ENCODE assay signal across 16 cellular contexts in the genomic region with DNA sequence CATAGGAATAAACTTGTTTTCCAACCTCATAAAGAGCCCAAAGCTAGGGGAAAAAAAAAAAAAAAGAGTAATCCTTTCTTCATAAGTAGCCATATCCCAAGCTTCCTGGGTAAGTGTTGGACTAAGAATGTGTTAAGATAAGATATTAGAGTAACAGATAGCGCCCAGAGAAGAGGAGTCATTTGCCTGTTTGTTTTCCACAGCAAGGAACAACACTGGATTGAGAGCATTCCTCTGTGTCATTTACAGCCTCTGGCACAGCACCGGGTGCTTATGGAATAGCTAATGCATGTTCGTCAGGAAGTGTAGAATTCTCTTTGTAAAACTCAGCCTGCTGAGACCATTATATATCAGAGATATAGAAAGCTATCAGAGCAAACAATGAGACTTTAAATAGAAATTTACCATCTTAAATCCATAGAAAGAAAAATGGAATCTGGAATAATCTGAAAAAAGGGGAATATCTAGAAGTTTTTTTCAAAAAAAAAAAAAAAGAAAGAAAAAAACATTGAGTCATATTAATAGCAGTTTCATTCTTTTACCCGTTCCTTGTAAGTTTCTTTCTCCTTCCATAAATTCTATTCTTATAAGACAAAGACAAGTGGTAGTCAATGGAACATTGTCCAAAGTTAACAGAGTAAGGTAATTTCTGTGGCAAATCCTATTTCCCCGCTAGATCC. TPM values are rescaled to one million over a fixed set of nuclear protein-coding genes. Genes with fewer than 3 reads are reported as not detected.
DNase-seq lines count a peak whose midpoint lies in the region; ATAC-seq and TF ChIP-seq lines count a peak whose summit lies in the region.
"Had no signal": no experiment of that assay in that cellular context is flagged by ENCODE, and none has a peak within 500 bp of the region (broad histone marks: within the 10 kb centered on the region; RNA-seq: fewer than 3 reads in every experiment).

No MANE protein-coding gene starts in this region.

- no peaks in the 10 kb centered on the region for H3K9me2 ChIP-seq in HCT116 (ENCODE audit: insufficient read depth)

- no peaks in the 10 kb centered on the region for H3K9me3 ChIP-seq in HCT116 (ENCODE audit: control insufficient read depth in 1 of 2, insufficient read depth in 1 of 2, low read depth in 1 of 2, low read length in 2 of 2)
- H3K9me3 ChIP-seq: BE2C had no signal

- intact Hi-C loops in HCT116 (cut with micrococcal nuclease): no loop called here

- no peaks in the 10 kb centered on the region for H3K4me1 ChIP-seq in HCT116 (ENCODE audit: control insufficient read depth in 1 of 2, insufficient read depth in 2 of 2, low read length in 2 of 2)
- H3K4me1 ChIP-seq: BE2C had no signal

- DNase-seq in HCT116 (ENCODE audit: low read depth, low spot score): no peak
- DNase-seq in NCI-H69 (lab: John Stamatoyannopoulos, UW): peak; percentile 72
- peak; percentile 30 for DNase-seq in foreskin melanocyte
- DNase-seq in pons (ENCODE audit: low spot score): peak; percentile 73
- no peak for DNase-seq in amygdala (lab: John Stamatoyannopoulos, UW)
- no peak for DNase-seq in activated CD8-positive, alpha-beta T cell treated with anti-CD3 and anti-CD28 coated beads, Interleukin-2, amount 10 ng/mL, durations not matched to agents 7 days and 5 days
- DNase-seq in stimulated activated CD4-positive, alpha-beta T cell treated with anti-CD3 and anti-CD28 coated beads, Interleukin-1b, Interleukin-23, amount 100 ng/mL, for 48 hours: no peak
- DNase-seq in NOMO-1 (lab: John Stamatoyannopoulos, UW; ENCODE audit: unreplicated experiment in 2 of 2): no peak
- DNase-seq: BE2C; CD4-positive, alpha-beta memory T cell; KG1; NCI-H1105; NCI-H524 treated with DMSO at 0.1 percent for 48 hours; SHP77 had no signal

- H3K27ac ChIP-seq in HCT116 (ENCODE audit: low read depth, low read length): no peak overlapping the region

- BruUV-seq in HCT116 (replicated peaks; lab: Mats Ljungman, UMichigan): no TSS peak

- H3K9ac ChIP-seq in HCT116 (ENCODE audit: low read length): no peak overlapping the region

- no peaks in the 10 kb centered on the region for H3K36me3 ChIP-seq in HCT116 (ENCODE audit: control insufficient read depth in 1 of 2, insufficient read depth in 2 of 2, low read length in 2 of 2)
- H3K36me3 ChIP-seq: BE2C had no signal

- POLR2A ChIA-PET in HCT116 (lab: Charles Lee): no interaction called here
- POLR2A ChIA-PET in activated CD8-positive, alpha-beta T cell treated with anti-CD3 and anti-CD28 coated beads, Interleukin-2, amount 10 ng/mL, durations not matched to agents 7 days and 5 days (lab: Charles Lee): no interaction called here

- no peaks in the 10 kb centered on the region for H3K9me3 Mint-ChIP-seq in activated CD8-positive, alpha-beta T cell treated with anti-CD3 and anti-CD28 coated beads, Interleukin-2, amount 10 ng/mL, durations not matched to agents 7 days and 5 days (ENCODE audit: insufficient read depth)
- H3K9me3 Mint-ChIP-seq: CD4-positive, alpha-beta memory T cell had no signal

- no peak for ATAC-seq in HCT116
- ATAC-seq in activated CD8-positive, alpha-beta T cell treated with anti-CD3 and anti-CD28 coated beads, Interleukin-2, amount 10 ng/mL, durations not matched to agents 7 days and 5 days: no peak
- ATAC-seq: Panc1 had no signal

- H3K4me3 Mint-ChIP-seq in activated CD8-positive, alpha-beta T cell treated with anti-CD3 and anti-CD28 coated beads, Interleukin-2, amount 10 ng/mL, durations not matched to agents 7 days and 5 days: no peak overlapping the region
- H3K4me3 Mint-ChIP-seq: CD4-positive, alpha-beta memory T cell had no signal

- CTCF ChIA-PET in HCT116 (lab: Charles Lee): no interaction called here
- CTCF ChIA-PET in activated CD8-positive, alpha-beta T cell treated with anti-CD3 and anti-CD28 coated beads, Interleukin-2, amount 10 ng/mL, durations not matched to agents 7 days and 5 days (lab: Charles Lee): no interaction called here

- H2AFZ ChIP-seq in HCT116 (ENCODE audit: low read depth, low read length, poor library complexity, severe bottlenecking): peak overlapping the region; percentile 35

- no peaks in the 10 kb centered on the region for H3K79me2 ChIP-seq in HCT116 (ENCODE audit: insufficient read depth, low read length)

- 0 out of 2 replicates have a peak, but pooled peaks cover 3% of the 10 kb centered on the region for H3K27me3 ChIP-seq in HCT116 (ENCODE audit: insufficient read depth, low read length)
- H3K27me3 ChIP-seq: BE2C had no signal

- TF ChIP-seq CTCF in HCT116 (IDR thresholded peaks at IDR 0.05 in 2 of 3, conservative IDR thresholded peaks at IDR 0.05 in 1 of 3; ENCODE audit: borderline replicate concordance in 1 of 3, insufficient read depth in 1 of 3, low read depth in 2 of 3, low read length in 2 of 3): no peak

- H3K27ac Mint-ChIP-seq in activated CD8-positive, alpha-beta T cell treated with anti-CD3 and anti-CD28 coated beads, Interleukin-2, amount 10 ng/mL, durations not matched to agents 7 days and 5 days: no peak overlapping the region
- H3K27ac Mint-ChIP-seq: CD4-positive, alpha-beta memory T cell had no signal

- no peak for TF ChIP-seq RAD21 in HCT116 (IDR thresholded peaks at IDR 0.05; ENCODE audit: low read depth)

- no peak for TF ChIP-seq POLR2A in HCT116 (IDR thresholded peaks at IDR 0.05; ENCODE audit: borderline replicate concordance, extremely low read depth, insufficient read depth, insufficient read length)

- no peaks in the 10 kb centered on the region for H3K36me3 Mint-ChIP-seq in activated CD8-positive, alpha-beta T cell treated with anti-CD3 and anti-CD28 coated beads, Interleukin-2, amount 10 ng/mL, durations not matched to agents 7 days and 5 days (ENCODE audit: low read depth)
- H3K36me3 Mint-ChIP-seq: CD4-positive, alpha-beta memory T cell had no signal

- no peak overlapping the region for H3K4me2 ChIP-seq in HCT116 (ENCODE audit: low read length)

- H3K4me1 Mint-ChIP-seq in activated CD8-positive, alpha-beta T cell treated with anti-CD3 and anti-CD28 coated beads, Interleukin-2, amount 10 ng/mL, durations not matched to agents 7 days and 5 days (ENCODE audit: low read depth): no peaks in the 10 kb centered on the region
- H3K4me1 Mint-ChIP-seq: CD4-positive, alpha-beta memory T cell had no signal

- H3K4me3 ChIP-seq in HCT116 (replicated peaks in 1 of 2; ENCODE audit: low read depth in 1 of 2, low read length in 2 of 2): no peak overlapping the region

- RAD21 ChIA-PET in HCT116 (lab: Charles Lee; ENCODE audit: low non-redundant PET in 1 of 2, low total read pairs in 2 of 2, uncharacterized antibody in 2 of 2, unreplicated experiment in 2 of 2): no interaction called here

- peaks cover 17% of the 10 kb centered on the region for H3K27me3 Mint-ChIP-seq in activated CD8-positive, alpha-beta T cell treated with anti-CD3 and anti-CD28 coated beads, Interleukin-2, amount 10 ng/mL, durations not matched to agents 7 days and 5 days (ENCODE audit: low read depth)

- H4K20me1 ChIP-seq in HCT116 (ENCODE audit: insufficient read depth): no peaks in the 10 kb centered on the region

TF ChIP-seq in HCT116, 20 proteins besides CTCF, POLR2A, EP300 and RAD21 (continues in another document):
- no peak for TF ChIP-seq ELF1 (IDR thresholded peaks at IDR 0.05; ENCODE audit: borderline replicate concordance, low read depth)
- TF ChIP-seq, protein P1, sequence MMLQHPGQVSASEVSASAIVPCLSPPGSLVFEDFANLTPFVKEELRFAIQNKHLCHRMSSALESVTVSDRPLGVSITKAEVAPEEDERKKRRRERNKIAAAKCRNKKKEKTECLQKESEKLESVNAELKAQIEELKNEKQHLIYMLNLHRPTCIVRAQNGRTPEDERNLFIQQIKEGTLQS (IDR thresholded peaks at IDR 0.05): no peak
- TF ChIP-seq ZFX (IDR thresholded peaks at IDR 0.05): no peak
- no peak for TF ChIP-seq EZH2phosphoT487 (IDR thresholded peaks at IDR 0.05; ENCODE audit: borderline replicate concordance)
- no peak for TF ChIP-seq EZH2 (IDR thresholded peaks at IDR 0.05)
- TF ChIP-seq TCF7L2 (IDR thresholded peaks at IDR 0.05; ENCODE audit: borderline replicate concordance, extremely low read depth, insufficient read depth, insufficient read length): no peak
- TF ChIP-seq EGR1 (IDR thresholded peaks at IDR 0.05; ENCODE audit: low read depth): no peak
- TF ChIP-seq SIN3A (IDR thresholded peaks at IDR 0.05; ENCODE audit: low read depth): no peak
- no peak for TF ChIP-seq CBX3 (IDR thresholded peaks at IDR 0.05; ENCODE audit: low read depth)
- TF ChIP-seq, protein P2, sequence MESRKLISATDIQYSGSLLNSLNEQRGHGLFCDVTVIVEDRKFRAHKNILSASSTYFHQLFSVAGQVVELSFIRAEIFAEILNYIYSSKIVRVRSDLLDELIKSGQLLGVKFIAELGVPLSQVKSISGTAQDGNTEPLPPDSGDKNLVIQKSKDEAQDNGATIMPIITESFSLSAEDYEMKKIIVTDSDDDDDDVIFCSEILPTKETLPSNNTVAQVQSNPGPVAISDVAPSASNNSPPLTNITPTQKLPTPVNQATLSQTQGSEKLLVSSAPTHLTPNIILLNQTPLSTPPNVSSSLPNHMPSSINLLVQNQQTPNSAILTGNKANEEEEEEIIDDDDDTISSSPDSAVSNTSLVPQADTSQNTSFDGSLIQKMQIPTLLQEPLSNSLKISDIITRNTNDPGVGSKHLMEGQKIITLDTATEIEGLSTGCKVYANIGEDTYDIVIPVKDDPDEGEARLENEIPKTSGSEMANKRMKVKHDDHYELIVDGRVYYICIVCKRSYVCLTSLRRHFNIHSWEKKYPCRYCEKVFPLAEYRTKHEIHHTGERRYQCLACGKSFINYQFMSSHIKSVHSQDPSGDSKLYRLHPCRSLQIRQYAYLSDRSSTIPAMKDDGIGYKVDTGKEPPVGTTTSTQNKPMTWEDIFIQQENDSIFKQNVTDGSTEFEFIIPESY (IDR thresholded peaks at IDR 0.05; ENCODE audit: extremely low read depth, insufficient replicate concordance, low read length): no peak
- no peak for TF ChIP-seq SRF (IDR thresholded peaks at IDR 0.05; ENCODE audit: low read depth)
- no peak for TF ChIP-seq ZNF274 (IDR thresholded peaks at IDR 0.05; ENCODE audit: low read depth, low read length)
- no peak for TF ChIP-seq CEBPB (IDR thresholded peaks at IDR 0.05; ENCODE audit: low read depth)
- no peak for TF ChIP-seq FOSL1 (IDR thresholded peaks at IDR 0.05; ENCODE audit: low read depth)
- TF ChIP-seq POLR2AphosphoS5 (IDR thresholded peaks at IDR 0.05; ENCODE audit: low read depth, low read length): no peak

RNA-seq across cellular contexts. Expression of a gene that starts 37.6 kb away (rescaled TPM):
- 0.20 TPM for total RNA-seq in HCT116 (2021; ENCODE audit: unreplicated experiment)
- polyA plus RNA-seq in HCT116 (2012): 0.02 and 0.14 TPM in 2 replicates
- under 1 TPM; 0.03 to 0.21 TPM for total RNA-seq in activated CD8-positive, alpha-beta T cell treated with anti-CD3 and anti-CD28 coated beads, Interleukin-2, amount 10 ng/mL, durations not matched to agents 7 days and 5 days
- total RNA-seq: CD4-positive, alpha-beta memory T cell had no signal
- polyA plus RNA-seq: AG04450; CD4-positive, alpha-beta memory T cell had no signal

Comparison
In these comparisons a context has a peak if more than half of its experiments do, and no peak if none do; other contexts are left out.
1. DNase-seq: peak in NCI-H69 (single experiment), foreskin melanocyte (single experiment) and pons (single experiment); none in HCT116 (single experiment), amygdala (0 of 56), activated CD8-positive, alpha-beta T cell treated with anti-CD3 and anti-CD28 coated beads, Interleukin-2, amount 10 ng/mL, durations not matched to agents 7 days and 5 days (single experiment), stimulated activated CD4-positive, alpha-beta T cell treated with anti-CD3 and anti-CD28 coated beads, Interleukin-1b, Interleukin-23, amount 100 ng/mL, for 48 hours (single experiment) and NOMO-1 (0 of 2).